In the genomic region with DNA sequence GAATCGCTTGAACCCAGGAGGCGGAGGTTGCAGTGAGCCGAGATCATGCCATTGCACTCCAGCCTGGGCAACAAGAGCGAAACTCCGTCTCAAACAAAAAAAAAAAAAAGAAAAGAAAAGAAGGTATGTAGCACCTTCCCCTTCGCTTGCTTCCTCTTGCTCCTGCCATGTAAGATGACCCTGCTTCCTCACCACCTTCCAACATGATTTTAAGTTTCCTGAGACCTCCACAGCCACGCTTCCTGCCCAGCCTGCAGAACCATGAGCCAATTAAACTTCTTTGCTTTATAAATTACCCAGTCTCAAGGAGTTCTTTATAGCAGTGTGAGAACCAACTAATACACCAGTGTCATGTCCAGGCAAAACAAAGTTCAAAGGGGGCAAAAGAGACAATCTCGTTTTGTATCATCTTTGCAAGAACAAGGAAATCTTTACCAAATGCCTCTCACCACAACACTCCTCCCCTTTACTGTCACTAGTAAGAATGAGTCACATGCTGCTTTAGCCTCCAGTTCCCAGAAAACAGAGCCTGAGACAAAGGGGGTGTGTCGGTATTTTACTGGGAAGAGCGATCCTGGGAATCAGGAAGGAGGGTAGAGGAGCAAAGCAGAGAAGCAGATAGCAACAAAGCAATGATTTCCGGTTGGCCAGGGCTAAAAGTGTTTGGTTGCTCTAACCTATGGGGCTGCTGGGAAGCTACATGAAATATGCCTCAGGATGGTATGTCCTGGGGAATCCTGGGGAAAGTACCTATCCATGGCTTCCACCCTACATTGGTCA, we compare ENCODE assay signal across 1 cellular context.
TF ChIP-seq lines count a peak whose summit lies in the region.

No MANE protein-coding gene starts in this region.

TF ChIP-seq in H1, 55 proteins besides CTCF, POLR2A, EP300 and RAD21:
- TF ChIP-seq, protein P1, sequence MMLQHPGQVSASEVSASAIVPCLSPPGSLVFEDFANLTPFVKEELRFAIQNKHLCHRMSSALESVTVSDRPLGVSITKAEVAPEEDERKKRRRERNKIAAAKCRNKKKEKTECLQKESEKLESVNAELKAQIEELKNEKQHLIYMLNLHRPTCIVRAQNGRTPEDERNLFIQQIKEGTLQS (IDR thresholded peaks at IDR 0.05; ENCODE audit: insufficient read depth, low read depth, low read length), result no peak
- no peak for TF ChIP-seq HDAC6 (IDR thresholded peaks at IDR 0.05; ENCODE audit: low read depth, low read length)
- TF ChIP-seq, protein P2, sequence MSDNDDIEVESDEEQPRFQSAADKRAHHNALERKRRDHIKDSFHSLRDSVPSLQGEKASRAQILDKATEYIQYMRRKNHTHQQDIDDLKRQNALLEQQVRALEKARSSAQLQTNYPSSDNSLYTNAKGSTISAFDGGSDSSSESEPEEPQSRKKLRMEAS (IDR thresholded peaks at IDR 0.05), result no peak
- TF ChIP-seq EGR1 (IDR thresholded peaks at IDR 0.05; ENCODE audit: borderline replicate concordance, low read depth, low read length), result no peak
- no peak for TF ChIP-seq RBBP5 (IDR thresholded peaks at IDR 0.05; ENCODE audit: borderline replicate concordance, low read depth, low read length)
- TF ChIP-seq TAF7 (optimal IDR thresholded peaks at IDR 0.05; ENCODE audit: borderline replicate concordance, low read depth, low read length), result no peak
- TF ChIP-seq, protein P3, sequence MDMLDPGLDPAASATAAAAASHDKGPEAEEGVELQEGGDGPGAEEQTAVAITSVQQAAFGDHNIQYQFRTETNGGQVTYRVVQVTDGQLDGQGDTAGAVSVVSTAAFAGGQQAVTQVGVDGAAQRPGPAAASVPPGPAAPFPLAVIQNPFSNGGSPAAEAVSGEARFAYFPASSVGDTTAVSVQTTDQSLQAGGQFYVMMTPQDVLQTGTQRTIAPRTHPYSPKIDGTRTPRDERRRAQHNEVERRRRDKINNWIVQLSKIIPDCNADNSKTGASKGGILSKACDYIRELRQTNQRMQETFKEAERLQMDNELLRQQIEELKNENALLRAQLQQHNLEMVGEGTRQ (IDR thresholded peaks at IDR 0.05; ENCODE audit: low read length), result no peak
- TF ChIP-seq YY1 (IDR thresholded peaks at IDR 0.05; ENCODE audit: low read depth, low read length), result no peak
- TF ChIP-seq SIRT6 (IDR thresholded peaks at IDR 0.05; ENCODE audit: low read length), result no peak
- TF ChIP-seq CBX8 (IDR thresholded peaks at IDR 0.05; ENCODE audit: borderline replicate concordance, low read depth, low read length), result no peak
- TF ChIP-seq, protein P4, sequence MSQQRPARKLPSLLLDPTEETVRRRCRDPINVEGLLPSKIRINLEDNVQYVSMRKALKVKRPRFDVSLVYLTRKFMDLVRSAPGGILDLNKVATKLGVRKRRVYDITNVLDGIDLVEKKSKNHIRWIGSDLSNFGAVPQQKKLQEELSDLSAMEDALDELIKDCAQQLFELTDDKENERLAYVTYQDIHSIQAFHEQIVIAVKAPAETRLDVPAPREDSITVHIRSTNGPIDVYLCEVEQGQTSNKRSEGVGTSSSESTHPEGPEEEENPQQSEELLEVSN (IDR thresholded peaks at IDR 0.05), result no peak
- no peak for TF ChIP-seq BACH1 (IDR thresholded peaks at IDR 0.05; ENCODE audit: low read length)
- no peak for TF ChIP-seq POU5F1 (IDR thresholded peaks at IDR 0.05; ENCODE audit: low read depth, low read length)
- no peak for TF ChIP-seq NANOG (IDR thresholded peaks at IDR 0.05; ENCODE audit: insufficient read depth, low read depth, low read length, poor library complexity, severe bottlenecking)
- TF ChIP-seq ASH2L (IDR thresholded peaks at IDR 0.05; ENCODE audit: low read length), result no peak
- TF ChIP-seq FOSL1 (IDR thresholded peaks at IDR 0.05; ENCODE audit: insufficient read depth, low read depth, low read length), result no peak
- no peak for TF ChIP-seq CHD2 (IDR thresholded peaks at IDR 0.05; ENCODE audit: low read length)
- TF ChIP-seq SP1 (IDR thresholded peaks at IDR 0.05; ENCODE audit: low read depth, low read length), result no peak
